ENCODE assay signal across 26 cellular contexts in genomic region chr2:43958397-43959275, GRCh38. TPM values are rescaled to one million over a fixed set of nuclear protein-coding genes. Genes with fewer than 3 reads are reported as not detected.
DNase-seq lines count a peak whose midpoint lies in the region; ATAC-seq, FAIRE-seq and TF ChIP-seq lines count a peak whose summit lies in the region.
"Had no signal": no experiment of that assay in that cellular context is flagged by ENCODE, and none has a peak within 500 bp of the region (broad histone marks: within the 10 kb centered on the region; RNA-seq: fewer than 3 reads in every experiment).

No MANE protein-coding gene starts in this region.

- TF ChIP-seq RAD21 in HepG2 (CRISPR knock-in tag; IDR thresholded peaks at IDR 0.05) (no peak), neural cell (conservative IDR thresholded peaks at IDR 0.05) (no peak)

- no peaks in the 10 kb centered on the region for H3K9me2 ChIP-seq in neural cell (ENCODE audit: insufficient read depth, low read length)

- peaks cover 19 to 96% of the 10 kb centered on the region in 2 experiments for H3K36me3 ChIP-seq in HepG2 (replicated peaks in 1 of 2; ENCODE audit: control insufficient read depth in 1 of 2, insufficient read depth in 2 of 2, low read length in 2 of 2)
- peaks cover 4 to 89% (median 14%) of the 10 kb centered on the region in 4 donors for H3K36me3 ChIP-seq in right lobe of liver
- peaks cover 16% of the 10 kb centered on the region for H3K36me3 ChIP-seq in neural cell (ENCODE audit: insufficient read depth, low read length)
- no peaks in the 10 kb centered on the region for H3K36me3 ChIP-seq in breast epithelium

- TF ChIP-seq CTCF in HepG2 (CRISPR knock-in tag; IDR thresholded peaks at IDR 0.05) (no peak), right lobe of liver (IDR thresholded peaks at IDR 0.05) (no peak), choroid plexus epithelial cell (conservative IDR thresholded peaks at IDR 0.05; ENCODE audit: low read depth, low read length) (no peak), neural cell (IDR thresholded peaks at IDR 0.05; ENCODE audit: poor library complexity, severe bottlenecking) (no peak), breast epithelium (IDR thresholded peaks at IDR 0.05) (no peak)

- H3K4me2 ChIP-seq in HepG2 (ENCODE audit: low read depth, low read length), result no peak overlapping the region
- H3K4me2 ChIP-seq in neural cell (ENCODE audit: low read length), result no peak overlapping the region
- H3K4me2 ChIP-seq: A549 had no signal

- H3K4me3 ChIP-seq in HepG2 (replicated peaks in 1 of 3; ENCODE audit: insufficient read depth in 1 of 3, low read depth in 2 of 3, low read length in 3 of 3), result no peak overlapping the region
- H3K4me3 ChIP-seq in right lobe of liver, result no peak overlapping the region
- no peak overlapping the region for H3K4me3 ChIP-seq in choroid plexus epithelial cell (ENCODE audit: low read depth, low read length)
- H3K4me3 ChIP-seq in neural cell (ENCODE audit: low read length), result no peak overlapping the region
- H3K4me3 ChIP-seq in breast epithelium, result no peak overlapping the region
- H3K4me3 ChIP-seq: A549, HAP-1 had no signal

- no peak for ATAC-seq in HepG2
- ATAC-seq in right lobe of liver, result no peak
- ATAC-seq: A549, Panc1 had no signal

- no peaks in the 10 kb centered on the region for H3K79me2 ChIP-seq in HepG2 (ENCODE audit: insufficient read depth, low read length)
- H3K79me2 ChIP-seq in neural cell (replicated peaks; ENCODE audit: insufficient read depth, low read length), result no peaks in the 10 kb centered on the region

- no peaks in the 10 kb centered on the region for H3F3A ChIP-seq in neural cell (ENCODE audit: insufficient read depth, low read length, poor library complexity, severe bottlenecking)

- no peaks in the 10 kb centered on the region for H4K20me1 ChIP-seq in HepG2 (ENCODE audit: insufficient read depth, low read length)
- H4K20me1 ChIP-seq in neural cell (ENCODE audit: insufficient read depth), result no peaks in the 10 kb centered on the region

- no peak for TF ChIP-seq EP300 in HepG2 (IDR thresholded peaks at IDR 0.05; ENCODE audit: low read depth in 2 of 2, low read length in 2 of 2)
- no peak for TF ChIP-seq EP300 in HepG2 (CRISPR knock-in tag; IDR thresholded peaks at IDR 0.05; ENCODE audit: borderline replicate concordance)
- TF ChIP-seq EP300 in neural cell (conservative IDR thresholded peaks at IDR 0.05; ENCODE audit: poor library complexity, severe bottlenecking), result no peak

- CTCF ChIA-PET in HepG2 (lab: Yijun Ruan, JAX; ENCODE audit: low intra/inter-chr PET ratio, low total read pairs), result no interaction called here

- H3K9ac ChIP-seq in HepG2 (ENCODE audit: insufficient read depth, low read depth, low read length) (no peak overlapping the region), neural cell (ENCODE audit: low read length) (no peak overlapping the region)

- H3K4me1 ChIP-seq in HepG2 (ENCODE audit: insufficient read depth, low read length) (no peaks in the 10 kb centered on the region), right lobe of liver (no peaks in the 10 kb centered on the region), breast epithelium (no peaks in the 10 kb centered on the region)
- H3K4me1 ChIP-seq: A549 had no signal

- no peak for FAIRE-seq in HepG2 (lab: Jason Lieb, UNC)

- H2AFZ ChIP-seq in HepG2 (ENCODE audit: low read length) (no peak overlapping the region), neural cell (ENCODE audit: low read depth, low read length) (no peak overlapping the region)

- 99% methylated on average over 5 of the region's 5 CpGs for WGBS in HepG2 (ENCODE audit: low lambda C conversion rate)
- WGBS in right lobe of liver (ENCODE audit: insufficient coverage, low coverage, low lambda C conversion rate, missing lambda C conversion rate), result 90% methylated on average over 5 of the region's 5 CpGs

- no peak for DNase-seq in HepG2 (ENCODE audit: low spot score)
- DNase-seq in right lobe of liver, result no peak
- peak; percentile 18 for DNase-seq in choroid plexus epithelial cell (ENCODE audit: low read depth)
- DNase-seq in breast epithelium (ENCODE audit: low spot score in 2 of 2), result no peak
- no peak for DNase-seq in NCI-H2171 (lab: John Stamatoyannopoulos, UW)
- no peak for DNase-seq in SIG-M5 treated with dmso at 0.1 percent for 504 hours (lab: John Stamatoyannopoulos, UW; ENCODE audit: unreplicated experiment)
- DNase-seq: C1 segment of cervical spinal cord; CD4-positive, alpha-beta memory T cell; COR-L47; DMS53; GOT3; HFFc6; Karpas-422; NCI-H1092; NCI-H1417 treated with DMSO at 0.1 percent for 48 hours; NCI-H1694 treated with DMSO at 0.1 percent for 48 hours; NCI-H2081; NCI-H226; NCI-H510A; NCI-H69; SHP77 had no signal

- H3K9me3 ChIP-seq in HepG2 (ENCODE audit: low read length), result no peaks in the 10 kb centered on the region
- H3K9me3 ChIP-seq in right lobe of liver, result no peaks in the 10 kb centered on the region
- H3K9me3 ChIP-seq in neural cell (ENCODE audit: low read length), result no peaks in the 10 kb centered on the region
- no peaks in the 10 kb centered on the region for H3K9me3 ChIP-seq in breast epithelium
- H3K9me3 ChIP-seq: A549, HAP-1 had no signal

- H3K27me3 ChIP-seq in HepG2 (ENCODE audit: control insufficient read depth in 1 of 2, insufficient read depth in 2 of 2, low read length in 2 of 2) (no peaks in the 10 kb centered on the region), right lobe of liver (no peaks in the 10 kb centered on the region), neural cell (ENCODE audit: insufficient read depth, low read depth, low read length) (no peaks in the 10 kb centered on the region), breast epithelium (no peaks in the 10 kb centered on the region)

- no peak for TF ChIP-seq POLR2A in HepG2 (IDR thresholded peaks at IDR 0.05; ENCODE audit: insufficient read depth in 1 of 2, low read depth in 2 of 2, low read length in 2 of 2)
- no peak for TF ChIP-seq POLR2A in right lobe of liver (IDR thresholded peaks at IDR 0.05)
- TF ChIP-seq POLR2A in breast epithelium (IDR thresholded peaks at IDR 0.05), result no peak

- BruUV-seq in HepG2 (replicated peaks; lab: Mats Ljungman, UMichigan), result no TSS peak

- in situ Hi-C loops in HepG2 (cut with HindIII; ENCODE audit: extremely low pct_ligation_motif_present, low pct_unique_long_range_greater_than_20kb), result no loop called here

- POLR2A ChIA-PET in HepG2 (lab: Yijun Ruan, JAX), result no interaction called here

- H3K27ac ChIP-seq in HepG2 (ENCODE audit: extremely low read length, insufficient read depth, low read length), result no peak overlapping the region
- H3K27ac ChIP-seq in right lobe of liver, result no peak overlapping the region
- peak overlapping the region; percentile 53 for H3K27ac ChIP-seq in neural cell (ENCODE audit: low read length)
- H3K27ac ChIP-seq in breast epithelium, result no peak overlapping the region
- H3K27ac ChIP-seq: A549, RWPE1 had no signal

- intact Hi-C loops in HepG2 (cut with micrococcal nuclease; ENCODE audit: unreplicated experiment) (no loop called here), right lobe of liver (cut with DNase I) (no loop called here), breast epithelium (cut with DNase I; ENCODE audit: low total_unique reads) (loop anchor here (10.0 kb wide), 1 partner anchor 1566 kb away; no protein-coding TSS in a partner anchor)

TF ChIP-seq in HepG2, 621 proteins besides CTCF, POLR2A, EP300 and RAD21:
- TF ChIP-seq ZBTB8A (CRISPR knock-in tag; IDR thresholded peaks at IDR 0.05; ENCODE audit: borderline replicate concordance, low read depth) (no peak), POLR2AphosphoS5 (IDR thresholded peaks at IDR 0.05; ENCODE audit: low read depth, low read length) (0 out of 2 replicates have a peak, but pooled peaks have one; percentile 12), ZNF788 (CRISPR knock-in tag; IDR thresholded peaks at IDR 0.05; ENCODE audit: borderline replicate concordance) (no peak)

TF ChIP-seq in neural cell, 6 proteins besides CTCF, POLR2A, EP300 and RAD21 (continues in another document):
- TF ChIP-seq MXI1 (conservative IDR thresholded peaks at IDR 0.05; ENCODE audit: poor library complexity, severe bottlenecking), result no peak
- TF ChIP-seq EZH2 (IDR thresholded peaks at IDR 0.05; ENCODE audit: borderline replicate concordance, insufficient read depth, low read length, poor library complexity, severe bottlenecking), result no peak
- peak; percentile 28 for TF ChIP-seq POLR2AphosphoS5 (IDR thresholded peaks at IDR 0.05)
- no peak for TF ChIP-seq TAF1 (IDR thresholded peaks at IDR 0.05; ENCODE audit: low read depth)
- no peak for TF ChIP-seq SMC3 (conservative IDR thresholded peaks at IDR 0.05; ENCODE audit: poor library complexity)

RNA-seq across cellular contexts. Expression of gene LRPPRC, which starts 37.2 kb away (rescaled TPM):
- 167 and 307 TPM in 2 replicates for total RNA-seq in HepG2 (2016; rRNA removed; fragmentation: Illumina TruSeq; extraction: Trizol)
- total RNA-seq in HepG2 (2016; cell fraction: cytosol; rRNA removed; fragmentation: Illumina TruSeq; extraction: Trizol; ENCODE audit: low read depth), result 38.2 and 40.5 TPM in 2 replicates
- 164 and 309 TPM in 2 replicates for total RNA-seq in HepG2 (2016; cell fraction: insoluble cytoplasmic fraction; rRNA removed; fragmentation: Illumina TruSeq; extraction: Trizol)
- total RNA-seq in HepG2 (2016; cell fraction: membrane; rRNA removed; fragmentation: Illumina TruSeq; extraction: Trizol), result 59.5 and 69.4 TPM in 2 replicates
- total RNA-seq in HepG2 (2016; cell fraction: nucleus; rRNA removed; fragmentation: Illumina TruSeq; extraction: Trizol), result 164 and 186 TPM in 2 replicates
- polyA plus RNA-seq in HepG2 (2011; rRNA removed), result 80.9 and 117 TPM in 2 replicates
- polyA plus RNA-seq in HepG2 (2011; cell fraction: cytosol; rRNA removed), result 47.3 and 64.4 TPM in 2 replicates
- polyA plus RNA-seq in HepG2 (2011; cell fraction: nucleus; rRNA removed), result 50.1 and 64.8 TPM in 2 replicates
- polyA plus RNA-seq in HepG2 (2012), result 113 and 158 TPM in 2 replicates
- polyA plus RNA-seq in HepG2 (2016; cell fraction: cytosol; fragmentation: Illumina TruSeq; extraction: Trizol; ENCODE audit: low read depth), result 5.8 and 6.2 TPM in 2 replicates
- 202 and 204 TPM in 2 replicates for polyA plus RNA-seq in HepG2 (2016; cell fraction: insoluble cytoplasmic fraction; fragmentation: Illumina TruSeq; extraction: Trizol; ENCODE audit: low read depth)
- 14.7 and 18.7 TPM in 2 replicates for polyA plus RNA-seq in HepG2 (2016; cell fraction: membrane; fragmentation: Illumina TruSeq; extraction: Trizol; ENCODE audit: low read depth)
- polyA plus RNA-seq in HepG2 (2016; cell fraction: nucleus; fragmentation: Illumina TruSeq; extraction: Trizol; ENCODE audit: insufficient read depth, low read depth), result 186 and 216 TPM in 2 replicates
- 64.6 and 115 TPM in 2 replicates for polyA minus RNA-seq in HepG2 (2011; rRNA and poly(A)+ RNA removed; ENCODE audit: low replicate concordance)
- 343 and 363 TPM in 2 replicates for polyA minus RNA-seq in HepG2 (2011; cell fraction: cytosol; rRNA and poly(A)+ RNA removed)
- polyA minus RNA-seq in HepG2 (2011; cell fraction: nucleus; rRNA and poly(A)+ RNA removed), result 210 and 231 TPM in 2 replicates
- 10 to 100 TPM; 39.6 to 53.8 (median 45.5) TPM for total RNA-seq in right lobe of liver
- 63.1 and 66.5 TPM in 2 replicates for polyA plus RNA-seq in neural cell
- polyA minus RNA-seq in neural cell, result 108 and 133 TPM in 2 replicates
- 10 to 100 TPM; 61.6 to 75.4 (median 65.1) TPM for total RNA-seq in breast epithelium
